25 cellular contexts compared by ENCODE assay signal in genomic region chr15:81282911-81283310, GRCh38.
"Had no signal": no experiment of that assay in that cellular context is flagged by ENCODE, and none has a peak within 500 bp of the region (broad histone marks: within the 10 kb centered on the region; RNA-seq: fewer than 3 reads in every experiment).

No MANE protein-coding gene starts in this region.

- H3K36me3 Mint-ChIP-seq: T-cell had no signal

- H3K4me1 ChIP-seq: ascending aorta, body of pancreas had no signal

- DNase-seq: activated CD4-positive, alpha-beta memory T cell treated with anti-CD3 and anti-CD28 coated beads for 36 hours; activated CD4-positive, alpha-beta T cell treated with anti-CD3 and anti-CD28 coated beads, Interleukin-2, amount 10 ng/mL, durations not matched to agents 7 days and 5 days; activated CD4-positive, CD25-positive, alpha-beta regulatory T cell; activated CD8-positive, alpha-beta memory T cell treated with anti-CD3 and anti-CD28 coated beads for 24 hours; activated gamma-delta T cell; activated naive CD4-positive, alpha-beta T cell treated with anti-CD3 and anti-CD28 coated beads, Interleukin-2, amount 50 U/mL, for 16 hours; activated naive CD8-positive, alpha-beta T cell treated with anti-CD3 and anti-CD28 coated beads, Interleukin-2, amount 50 U/mL, for 24 hours; amniotic stem cell; body of pancreas; Kasumi-1; NCI-H1105 treated with DMSO at 0.1 percent for 48 hours; NCI-H1436 treated with DMSO at 0.1 percent for 48 hours; NCI-H187; NCI-H2081; NCI-H510A treated with DMSO at 0.1 percent for 48 hours; NCI-H69; NK-92 treated with Interleukin-12 subunit alpha and Interleukin-12 subunit beta, amount 100 ng/mL, for 24 hours; OCI-M1; SHP77 treated with DMSO at 0.1 percent for 48 hours; T-cell had no signal

- H3K9me3 ChIP-seq: ascending aorta, body of pancreas had no signal

- H3K36me3 ChIP-seq: ascending aorta had no signal

- H3K27me3 Mint-ChIP-seq: activated CD4-positive, alpha-beta memory T cell treated with anti-CD3 and anti-CD28 coated beads for 36 hours; activated CD4-positive, alpha-beta T cell treated with anti-CD3 and anti-CD28 coated beads, Interleukin-2, amount 10 ng/mL, durations not matched to agents 7 days and 5 days; activated naive CD8-positive, alpha-beta T cell treated with anti-CD3 and anti-CD28 coated beads, Interleukin-2, amount 50 U/mL, for 24 hours; central memory CD8-positive, alpha-beta T cell; T-cell had no signal

- H3K4me3 ChIP-seq: ascending aorta, body of pancreas had no signal

- H3K27ac Mint-ChIP-seq: activated CD4-positive, alpha-beta memory T cell treated with anti-CD3 and anti-CD28 coated beads for 36 hours; activated CD4-positive, alpha-beta T cell treated with anti-CD3 and anti-CD28 coated beads, Interleukin-2, amount 10 ng/mL, durations not matched to agents 7 days and 5 days; activated naive CD8-positive, alpha-beta T cell treated with anti-CD3 and anti-CD28 coated beads, Interleukin-2, amount 50 U/mL, for 24 hours; activated T-helper 1 cell treated with anti-CD3 and anti-CD28 coated beads, Interleukin-12 subunit alpha, Interleukin-12 subunit beta, Interleukin-2, Interleukin-4 antibody, amounts not matched to agents 30 ng/mL and 10 ng/mL and 1 ng/mL, durations not matched to agents 14 hours and 24 hours and 36 hours had no signal

- H3K27me3 ChIP-seq: ascending aorta, body of pancreas had no signal

- ATAC-seq: activated naive CD8-positive, alpha-beta T cell treated with anti-CD3 and anti-CD28 coated beads, Interleukin-2, amount 50 U/mL, for 24 hours; body of pancreas; Panc1; T-cell had no signal

- H3K27ac ChIP-seq: ascending aorta, body of pancreas, RWPE1 had no signal

- H3K4me3 Mint-ChIP-seq: activated CD4-positive, alpha-beta memory T cell treated with anti-CD3 and anti-CD28 coated beads for 36 hours; activated CD4-positive, alpha-beta T cell treated with anti-CD3 and anti-CD28 coated beads, Interleukin-2, amount 10 ng/mL, durations not matched to agents 7 days and 5 days; activated naive CD8-positive, alpha-beta T cell treated with anti-CD3 and anti-CD28 coated beads, Interleukin-2, amount 50 U/mL, for 24 hours; activated T-helper 1 cell treated with anti-CD3 and anti-CD28 coated beads, Interleukin-12 subunit alpha, Interleukin-12 subunit beta, Interleukin-2, Interleukin-4 antibody, amounts not matched to agents 30 ng/mL and 10 ng/mL and 1 ng/mL, durations not matched to agents 14 hours and 24 hours and 36 hours; central memory CD8-positive, alpha-beta T cell had no signal
